17 cellular contexts compared by ENCODE assay signal in the genomic region with DNA sequence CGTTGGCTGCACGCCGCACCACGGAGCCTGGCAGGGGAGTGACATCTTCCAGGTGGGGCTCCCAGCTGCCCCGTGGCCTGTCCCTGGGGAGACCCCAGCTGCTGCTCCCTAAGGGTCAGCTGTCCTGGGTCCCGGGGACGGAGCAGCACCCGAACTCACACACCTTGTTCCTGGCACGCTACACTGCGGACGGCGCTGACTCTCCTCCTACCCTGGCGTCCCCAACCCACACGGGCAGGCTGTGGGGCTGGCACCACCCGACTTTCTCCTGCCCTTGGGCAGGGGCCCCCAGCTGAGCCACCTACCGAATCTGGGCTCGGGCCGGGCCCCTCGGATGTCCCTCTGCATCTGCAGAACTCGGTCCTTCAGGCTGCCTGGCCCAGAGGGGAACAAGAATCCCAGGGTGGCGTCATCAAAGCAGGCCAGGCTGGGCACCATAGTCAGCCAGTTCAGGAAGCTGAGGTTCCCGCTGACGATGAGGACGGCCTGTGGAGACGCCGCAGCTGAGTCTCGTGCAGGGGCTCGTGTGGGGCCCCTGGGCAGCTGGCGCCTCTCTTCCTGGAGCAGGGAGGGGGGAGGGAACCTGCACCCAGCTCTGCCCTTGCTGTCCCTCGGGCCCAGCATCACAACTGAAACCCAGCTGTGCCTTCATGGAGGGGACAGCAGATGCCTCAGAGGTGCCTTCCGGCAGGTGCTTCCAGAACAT.
"Had no signal": no experiment of that assay in that cellular context is flagged by ENCODE, and none has a peak within 500 bp of the region (broad histone marks: within the 10 kb centered on the region; RNA-seq: fewer than 3 reads in every experiment).

No MANE protein-coding gene starts in this region.

- H3K4me3 ChIP-seq: adrenal gland, colonic mucosa, left lung, mucosa of descending colon, spleen, thoracic aorta had no signal

- ATAC-seq: left lung, mucosa of descending colon, natural killer cell, sciatic nerve, WTC11 had no signal

- FAIRE-seq: islet of Langerhans, TTC549 had no signal

- H3K27ac ChIP-seq: adrenal gland, colonic mucosa, left lung, spleen, thoracic aorta had no signal

- H3K36me3 ChIP-seq: adrenal gland, colonic mucosa had no signal

- H3K4me1 ChIP-seq: adrenal gland, colonic mucosa, left lung had no signal

- H3K9me3 ChIP-seq: adrenal gland, colonic mucosa, left lung, mucosa of descending colon, spleen, thoracic aorta had no signal

- DNase-seq: activated CD4-positive, alpha-beta T cell treated with anti-CD3 and anti-CD28 coated beads, Interleukin-2, amount 10 ng/mL, durations not matched to agents 24 days and 14 days; activated CD8-positive, alpha-beta memory T cell treated with anti-CD3 and anti-CD28 coated beads for 24 hours; activated naive CD4-positive, alpha-beta T cell treated with anti-CD3 and anti-CD28 coated beads, Interleukin-2, amount 10 ng/mL, durations not matched to agents 7 days and 5 days; activated T-cell treated with anti-CD3 and anti-CD28 coated beads for 4 hours; adrenal gland; caudate nucleus; colonic mucosa; natural killer cell; spleen; T-helper 2 cell had no signal
